Comparison of ENCODE assay signal across 8 cellular contexts in the genomic region with DNA sequence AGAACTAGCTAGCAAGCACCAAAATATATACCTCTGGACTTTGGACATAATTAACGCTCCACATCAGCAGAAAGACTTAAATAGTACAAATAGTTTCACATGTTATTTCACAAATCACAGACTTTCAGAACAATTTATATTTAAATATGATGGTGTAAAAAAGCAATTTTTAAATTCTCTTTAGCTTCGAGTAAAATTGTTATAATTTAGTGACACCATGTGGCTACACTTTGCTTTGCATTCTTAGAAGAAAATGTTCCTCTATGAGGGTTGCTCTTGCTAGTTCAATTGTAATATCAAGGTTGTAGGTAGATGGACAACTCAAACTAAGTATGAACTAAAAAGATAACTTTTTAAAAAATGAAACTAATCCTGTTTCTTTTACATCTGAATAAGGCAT.
DNase-seq lines count a peak whose midpoint lies in the region; ATAC-seq, FAIRE-seq and TF ChIP-seq lines count a peak whose summit lies in the region.

No MANE protein-coding gene starts in this region.

- TF ChIP-seq POLR2A in A549 (IDR thresholded peaks at IDR 0.05; ENCODE audit: low read length) = no peak
- no peak for TF ChIP-seq POLR2A in Peyer's patch (IDR thresholded peaks at IDR 0.05)
- no peak for TF ChIP-seq POLR2A in tibial nerve (IDR thresholded peaks at IDR 0.05)

- ATAC-seq in A549 (peak in 1 of 2 experiments; percentile 38; a peak in 1 of 6 replicates), HG03432 (IDR thresholded peaks at IDR 0.05; ENCODE audit: unreplicated experiment) (no peak), HG03196 (IDR thresholded peaks at IDR 0.05; ENCODE audit: unreplicated experiment) (no peak), GM18858 (IDR thresholded peaks at IDR 0.05; ENCODE audit: unreplicated experiment) (no peak)

- TF ChIP-seq RAD21 in A549 (conservative IDR thresholded peaks at IDR 0.05 in 1 of 2, IDR thresholded peaks at IDR 0.05 in 1 of 2) = peak; percentile 49 to 67

- H3K4me3 ChIP-seq in A549 (no peak overlapping the region), Peyer's patch (no peak overlapping the region), tibial nerve (no peak overlapping the region)

- TF ChIP-seq CTCF in A549 (IDR thresholded peaks at IDR 0.05) = peak; percentile 48
- TF ChIP-seq CTCF in GM10248 (IDR thresholded peaks at IDR 0.05; ENCODE audit: control extremely low read depth, extremely low read depth, low read depth, missing control alignments) = peak; percentile 48
- TF ChIP-seq CTCF in Peyer's patch (IDR thresholded peaks at IDR 0.05) = peak; percentile 24 to 36 (median 28)
- peak in 2 of 5 experiments; percentile 14 to 16 for TF ChIP-seq CTCF in tibial nerve (IDR thresholded peaks at IDR 0.05)

- H3K9me3 ChIP-seq in A549 (no peaks in the 10 kb centered on the region), Peyer's patch (no peaks in the 10 kb centered on the region), tibial nerve (no peaks in the 10 kb centered on the region)

- WGBS in A549 (ENCODE audit: missing lambda C conversion rate) = 41% methylated on average over 2 of the region's 2 CpGs
- WGBS in tibial nerve, 2 donors = 54 to 56% methylated on average over 2 of the region's 2 CpGs

- H3K36me3 ChIP-seq in Peyer's patch = peaks cover 0 to 1% (median 0%) of the 10 kb centered on the region in 3 donors
- H3K36me3 ChIP-seq in tibial nerve = peaks cover 0 to 19% (median 0%) of the 10 kb centered on the region in 3 donors

- no peak overlapping the region for H3K27ac ChIP-seq in A549
- H3K27ac ChIP-seq in Peyer's patch = no peak overlapping the region
- H3K27ac ChIP-seq in tibial nerve = no peak overlapping the region

- H3K4me2 ChIP-seq in A549 = no peak overlapping the region

- peaks cover 15% of the 10 kb centered on the region for H3K4me1 ChIP-seq in A549
- no peaks in the 10 kb centered on the region for H3K4me1 ChIP-seq in Peyer's patch
- H3K4me1 ChIP-seq in tibial nerve = peaks cover 0 to 12% (median 0%) of the 10 kb centered on the region in 4 donors

- CTCF ChIA-PET in A549 (lab: Yijun Ruan, JAX) = interaction anchor here (0.5 to 2.8 kb wide), 16 partner anchors 11 to 867 kb away, joined by 3 to 8 read pairs (median 3); no protein-coding TSS in a partner anchor
- CTCF ChIA-PET in GM10248 (lab: Yijun Ruan, JAX) = interaction anchor here (0.6 to 3.0 kb wide), 26 partner anchors 7 to 1245 kb away, joined by 3 to 18 read pairs (median 4); no protein-coding TSS in a partner anchor

- H3K27me3 ChIP-seq in Peyer's patch (no peaks in the 10 kb centered on the region), tibial nerve (no peaks in the 10 kb centered on the region)

- DNase-seq in A549 (ENCODE audit: low read depth in 1 of 2, low spot score in 1 of 2) (peak in 1 of 2 experiments; percentile 10), GM10248 (ENCODE audit: extremely low spot score) (no peak), Peyer's patch (no peak), globus pallidus (ENCODE audit: low spot score) (peak; percentile 36), tibial nerve (ENCODE audit: low spot score in 2 of 2) (no peak)

- FAIRE-seq in A549 (lab: Jason Lieb, UNC) = peak; percentile 13

- POLR2A ChIA-PET in A549 (lab: Yijun Ruan, JAX) (no interaction called here), GM10248 (lab: Yijun Ruan, JAX) (no interaction called here)

- TF ChIP-seq EP300 in A549 (IDR thresholded peaks at IDR 0.05) (no peak), tibial nerve (IDR thresholded peaks at IDR 0.05) (no peak)

TF ChIP-seq in A549, 52 proteins besides CTCF, POLR2A, EP300 and RAD21:
- peak; percentile 30; the same call in 2 of the 3 replicates for TF ChIP-seq SMC3 (IDR thresholded peaks at IDR 0.05)
- no peak for TF ChIP-seq TFCP2L1 (CRISPR knock-in tag; IDR thresholded peaks at IDR 0.05)
TF ChIP-seq in A549: peak in this region for 1.
